1 cellular context compared by ENCODE assay signal in the genomic region with DNA sequence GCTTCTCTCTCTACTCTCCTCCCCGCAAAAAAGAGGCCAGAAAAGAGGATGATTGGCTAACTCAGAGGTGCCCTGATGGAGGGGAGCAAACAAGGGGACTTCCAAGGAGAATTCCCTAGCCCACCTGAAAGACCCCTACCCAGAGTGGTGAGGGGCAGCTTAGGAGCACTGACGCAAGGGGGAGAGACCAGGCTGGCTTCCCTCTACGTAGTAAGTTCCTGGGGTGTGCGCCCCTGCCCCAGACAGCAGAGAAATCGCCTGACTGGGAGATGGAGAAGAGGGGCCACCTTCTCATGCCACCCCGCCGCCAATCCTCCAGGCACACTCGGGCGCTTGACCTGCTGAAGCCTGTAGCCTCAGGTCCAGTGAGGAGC.
TF ChIP-seq lines count a peak whose summit lies in the region.

No MANE protein-coding gene starts in this region.

TF ChIP-seq in WTC11, 78 proteins besides CTCF, POLR2A, EP300 and RAD21 (continued from another document):
- TF ChIP-seq, protein P1, sequence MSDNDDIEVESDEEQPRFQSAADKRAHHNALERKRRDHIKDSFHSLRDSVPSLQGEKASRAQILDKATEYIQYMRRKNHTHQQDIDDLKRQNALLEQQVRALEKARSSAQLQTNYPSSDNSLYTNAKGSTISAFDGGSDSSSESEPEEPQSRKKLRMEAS (CRISPR knock-in tag; IDR thresholded peaks at IDR 0.05): no peak
- TF ChIP-seq GABPB1 (CRISPR knock-in tag; IDR thresholded peaks at IDR 0.05) (no peak), FOXJ3 (CRISPR knock-in tag; IDR thresholded peaks at IDR 0.05; ENCODE audit: borderline replicate concordance) (no peak), ZNF121 (CRISPR knock-in tag; IDR thresholded peaks at IDR 0.05) (no peak), NR2C2 (CRISPR knock-in tag; IDR thresholded peaks at IDR 0.05) (no peak), ZBTB21 (CRISPR knock-in tag; IDR thresholded peaks at IDR 0.05; ENCODE audit: borderline replicate concordance) (no peak), TP53 (CRISPR knock-in tag; IDR thresholded peaks at IDR 0.05) (no peak), NFATC4 (CRISPR knock-in tag; IDR thresholded peaks at IDR 0.05) (no peak)
- TF ChIP-seq, protein P2, sequence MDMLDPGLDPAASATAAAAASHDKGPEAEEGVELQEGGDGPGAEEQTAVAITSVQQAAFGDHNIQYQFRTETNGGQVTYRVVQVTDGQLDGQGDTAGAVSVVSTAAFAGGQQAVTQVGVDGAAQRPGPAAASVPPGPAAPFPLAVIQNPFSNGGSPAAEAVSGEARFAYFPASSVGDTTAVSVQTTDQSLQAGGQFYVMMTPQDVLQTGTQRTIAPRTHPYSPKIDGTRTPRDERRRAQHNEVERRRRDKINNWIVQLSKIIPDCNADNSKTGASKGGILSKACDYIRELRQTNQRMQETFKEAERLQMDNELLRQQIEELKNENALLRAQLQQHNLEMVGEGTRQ (CRISPR knock-in tag; IDR thresholded peaks at IDR 0.05): no peak
- TF ChIP-seq, protein P3, sequence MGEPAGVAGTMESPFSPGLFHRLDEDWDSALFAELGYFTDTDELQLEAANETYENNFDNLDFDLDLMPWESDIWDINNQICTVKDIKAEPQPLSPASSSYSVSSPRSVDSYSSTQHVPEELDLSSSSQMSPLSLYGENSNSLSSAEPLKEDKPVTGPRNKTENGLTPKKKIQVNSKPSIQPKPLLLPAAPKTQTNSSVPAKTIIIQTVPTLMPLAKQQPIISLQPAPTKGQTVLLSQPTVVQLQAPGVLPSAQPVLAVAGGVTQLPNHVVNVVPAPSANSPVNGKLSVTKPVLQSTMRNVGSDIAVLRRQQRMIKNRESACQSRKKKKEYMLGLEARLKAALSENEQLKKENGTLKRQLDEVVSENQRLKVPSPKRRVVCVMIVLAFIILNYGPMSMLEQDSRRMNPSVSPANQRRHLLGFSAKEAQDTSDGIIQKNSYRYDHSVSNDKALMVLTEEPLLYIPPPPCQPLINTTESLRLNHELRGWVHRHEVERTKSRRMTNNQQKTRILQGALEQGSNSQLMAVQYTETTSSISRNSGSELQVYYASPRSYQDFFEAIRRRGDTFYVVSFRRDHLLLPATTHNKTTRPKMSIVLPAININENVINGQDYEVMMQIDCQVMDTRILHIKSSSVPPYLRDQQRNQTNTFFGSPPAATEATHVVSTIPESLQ (CRISPR knock-in tag; IDR thresholded peaks at IDR 0.05): no peak
